18 cellular contexts compared by ENCODE assay signal in genomic region chr15:59150185-59150584, GRCh38. TPM values are rescaled to one million over a fixed set of nuclear protein-coding genes. Genes with fewer than 3 reads are reported as not detected.
"Had no signal": no experiment of that assay in that cellular context is flagged by ENCODE, and none has a peak within 500 bp of the region (broad histone marks: within the 10 kb centered on the region; RNA-seq: fewer than 3 reads in every experiment).

No MANE protein-coding gene starts in this region.

- DNase-seq: activated CD4-positive, alpha-beta T cell treated with anti-CD3 and anti-CD28 coated beads, Interleukin-2, amount 50 U/mL, for 1 hour; activated naive CD8-positive, alpha-beta T cell treated with anti-CD3 and anti-CD28 coated beads for 36 hours; brain microvascular endothelial cell; cerebellar nuclear complex; effector memory CD8-positive, alpha-beta T cell; left ventricle myocardium superior; mesendoderm; sigmoid colon; spleen; stimulated activated CD4-positive, alpha-beta T cell treated with anti-CD3 and anti-CD28 coated beads, Interleukin-1b, Interleukin-23, amount 100 ng/mL, for 48 hours; stimulated activated naive CD8-positive, alpha-beta T cell treated with anti-CD3 and anti-CD28 coated beads, Interleukin-15, amount 100 ng/mL, for 72 hours; SW 1271; thyroid gland; uterus had no signal

- H3K9me3 ChIP-seq: sigmoid colon, spleen, thyroid gland, uterus had no signal

- H3K4me3 ChIP-seq: sigmoid colon, spleen, thyroid gland, uterus had no signal

- H3K4me1 ChIP-seq: spleen, uterus had no signal

- ATAC-seq: effector memory CD8-positive, alpha-beta T cell; left ventricle myocardium superior; stimulated activated naive CD8-positive, alpha-beta T cell treated with anti-CD3 and anti-CD28 coated beads, Interleukin-15, amount 100 ng/mL, for 72 hours had no signal

- H3K36me3 ChIP-seq: uterus had no signal

- H3K27ac ChIP-seq: brain microvascular endothelial cell, sigmoid colon, spleen, thyroid gland, uterus had no signal

- H3K27me3 ChIP-seq: brain microvascular endothelial cell, sigmoid colon, spleen, thyroid gland, uterus had no signal

RNA-seq across cellular contexts. Expression of gene LDHAL6B, which starts 56.5 kb away (rescaled TPM):
- total RNA-seq: activated naive CD8-positive, alpha-beta T cell treated with anti-CD3 and anti-CD28 coated beads for 36 hours; activated T-helper 1 cell treated with anti-CD3 and anti-CD28 coated beads, Interleukin-12 subunit alpha, Interleukin-12 subunit beta, Interleukin-2, Interleukin-4 antibody, amounts not matched to agents 30 ng/mL and 10 ng/mL and 1 ng/mL, durations not matched to agents 14 hours and 24 hours and 36 hours; kidney epithelial cell; left ventricle myocardium superior; osteoblast; pulmonary artery endothelial cell; sigmoid colon; spleen; uterus had no signal
